Comparison of ENCODE assay signal across 13 cellular contexts in the genomic region with DNA sequence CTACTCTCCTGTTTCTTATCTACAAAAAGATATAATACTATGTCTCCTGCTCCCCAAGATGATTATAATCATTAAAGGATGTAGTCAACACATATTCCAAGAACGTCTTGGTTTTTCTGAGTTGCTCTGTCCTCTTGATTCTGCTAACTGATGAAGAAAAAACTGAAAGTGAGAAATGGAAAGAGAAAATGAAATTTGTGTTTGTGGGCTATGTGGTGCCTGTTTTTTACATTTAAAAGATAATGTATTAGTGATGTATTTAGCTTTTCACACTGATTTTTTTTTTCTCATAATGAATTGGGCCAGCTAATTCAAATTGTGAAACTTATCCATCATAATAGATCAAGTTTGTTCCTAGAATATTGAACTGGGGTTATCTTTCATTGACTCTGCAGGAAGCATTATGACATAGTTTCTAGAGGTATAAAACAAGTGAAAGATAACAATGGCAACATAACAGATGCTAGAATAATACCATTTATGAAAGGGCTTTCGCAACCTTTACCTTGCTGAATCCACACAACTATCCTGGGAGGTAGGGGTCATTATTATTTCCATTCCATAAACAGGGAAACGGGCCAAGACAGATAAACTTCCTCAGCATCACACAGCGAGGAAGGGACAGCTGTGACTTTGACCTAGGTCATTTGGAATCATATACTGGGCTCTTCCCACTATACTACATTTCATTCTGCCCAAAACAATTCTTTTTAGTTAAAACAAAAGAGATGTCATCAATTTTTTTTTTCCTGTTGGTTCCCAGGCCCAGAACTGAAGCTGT.
DNase-seq lines count a peak whose midpoint lies in the region; ATAC-seq, FAIRE-seq and TF ChIP-seq lines count a peak whose summit lies in the region.
"Had no signal": no experiment of that assay in that cellular context is flagged by ENCODE, and none has a peak within 500 bp of the region (broad histone marks: within the 10 kb centered on the region; RNA-seq: fewer than 3 reads in every experiment).

No MANE protein-coding gene starts in this region.

- H3K9me3 ChIP-seq in suprapubic skin: no peaks in the 10 kb centered on the region
- H3K9me3 ChIP-seq: BLaER1, neutrophil, testis had no signal

- no peak for FAIRE-seq in frontal cortex (lab: Jason Lieb, UNC)

- TF ChIP-seq EP300 in suprapubic skin (IDR thresholded peaks at IDR 0.05): no peak

- WGBS in suprapubic skin: 73% methylated on average over 4 of the region's 4 CpGs

- ATAC-seq in GM19324 (IDR thresholded peaks at IDR 0.05; ENCODE audit: low FRiP score, unreplicated experiment) (peak; percentile 89), HG02763 (IDR thresholded peaks at IDR 0.05; ENCODE audit: unreplicated experiment) (peak; percentile 91), HG03521 (IDR thresholded peaks at IDR 0.05; ENCODE audit: unreplicated experiment) (peak; percentile 85)
- ATAC-seq: Right ventricle myocardium inferior had no signal

- H3K4me1 ChIP-seq in suprapubic skin: no peaks in the 10 kb centered on the region
- H3K4me1 ChIP-seq: BLaER1, testis had no signal

- TF ChIP-seq CTCF in GM13977 (IDR thresholded peaks at IDR 0.05; ENCODE audit: extremely low read depth, insufficient read depth, missing control alignments): no peak
- TF ChIP-seq CTCF in suprapubic skin (IDR thresholded peaks at IDR 0.05): no peak

- no peaks in the 10 kb centered on the region for H3K27me3 ChIP-seq in suprapubic skin
- H3K27me3 ChIP-seq: BLaER1, neutrophil, testis had no signal

- in situ Hi-C loops in GM13977 (cut with MboI; ENCODE audit: low pct_unique_long_range_greater_than_20kb, low sequenced_read_pairs, unreplicated experiment): no loop called here

- no peak overlapping the region for H3K27ac ChIP-seq in suprapubic skin
- H3K27ac ChIP-seq: BLaER1, neutrophil, testis had no signal

- no peak for TF ChIP-seq POLR2A in suprapubic skin (IDR thresholded peaks at IDR 0.05)

- DNase-seq in GM13977 (ENCODE audit: low spot score): peak; percentile 10
- DNase-seq in SW 1271 (lab: John Stamatoyannopoulos, UW): no peak
- no peak for DNase-seq in NCI-H2227 (lab: John Stamatoyannopoulos, UW; ENCODE audit: unreplicated experiment)
- DNase-seq in suprapubic skin (ENCODE audit: low spot score in 2 of 2): no peak
- DNase-seq in frontal cortex (ENCODE audit: low spot score in 2 of 2): no peak
- DNase-seq: activated CD4-positive, alpha-beta T cell treated with anti-CD3 and anti-CD28 coated beads, Interleukin-2, amount 50 U/mL, for 1 hour; testis had no signal

- no peaks in the 10 kb centered on the region for H3K36me3 ChIP-seq in suprapubic skin
- H3K36me3 ChIP-seq: BLaER1, neutrophil had no signal

- H3K4me3 ChIP-seq in suprapubic skin: no peak overlapping the region
- H3K4me3 ChIP-seq: BLaER1, testis had no signal
